In the genomic region with DNA sequence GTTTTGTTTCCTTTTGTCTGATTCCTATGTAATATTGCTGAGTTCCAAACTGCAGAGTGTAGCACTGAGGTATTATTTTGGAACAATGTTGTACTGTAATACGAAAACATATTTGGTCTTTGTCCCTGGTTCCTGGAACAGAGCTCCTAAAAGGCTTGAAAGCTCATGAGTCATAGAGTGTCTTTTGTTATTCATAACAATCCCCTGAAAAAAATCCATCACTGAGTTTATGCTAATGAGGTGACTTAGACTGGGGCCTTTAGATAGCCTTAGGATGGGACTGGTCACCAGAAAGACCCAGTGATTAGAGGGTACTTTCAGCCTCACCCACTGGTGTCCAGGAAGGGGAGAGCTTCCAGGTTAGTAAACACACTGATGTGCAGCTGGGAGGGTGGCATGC, we compare ENCODE assay signal across 10 cellular contexts.
DNase-seq lines count a peak whose midpoint lies in the region; ATAC-seq and FAIRE-seq lines count a peak whose summit lies in the region.
"Had no signal": no experiment of that assay in that cellular context is flagged by ENCODE, and none has a peak within 500 bp of the region (broad histone marks: within the 10 kb centered on the region; RNA-seq: fewer than 3 reads in every experiment).

No MANE protein-coding gene starts in this region.

- ATAC-seq in GM18907 (IDR thresholded peaks at IDR 0.05; ENCODE audit: unreplicated experiment) (peak; percentile 72), HG02588 (IDR thresholded peaks at IDR 0.05; ENCODE audit: unreplicated experiment) (peak; percentile 89)

- H3K27ac ChIP-seq in CD8-positive, alpha-beta memory T cell (ENCODE audit: low read depth, low read length) = no peak overlapping the region

- H3K36me3 ChIP-seq in CD8-positive, alpha-beta memory T cell (ENCODE audit: insufficient read depth, low read length) = no peaks in the 10 kb centered on the region

- no peaks in the 10 kb centered on the region for H3K9me3 ChIP-seq in CD8-positive, alpha-beta memory T cell (ENCODE audit: low read length)

- H3K4me1 Mint-ChIP-seq in CD8-positive, alpha-beta memory T cell = peaks cover 0 to 5% (median 0%) of the 10 kb centered on the region in 3 donors
- H3K4me1 Mint-ChIP-seq: activated B cell treated with CpG ODN at 0.5 μM for 24 hours had no signal

- H3K27me3 Mint-ChIP-seq in CD8-positive, alpha-beta memory T cell = no peaks in the 10 kb centered on the region
- H3K27me3 Mint-ChIP-seq: activated B cell treated with CpG ODN at 0.5 μM for 24 hours had no signal

- H3K4me1 ChIP-seq in CD8-positive, alpha-beta memory T cell (ENCODE audit: insufficient read depth, low read length) = no peaks in the 10 kb centered on the region

- H3K27ac Mint-ChIP-seq in CD8-positive, alpha-beta memory T cell = peak overlapping the region in 1 of 8 donors; percentile 10
- H3K27ac Mint-ChIP-seq: activated B cell treated with CpG ODN at 0.5 μM for 24 hours had no signal

- CTCF ChIA-PET in CD8-positive, alpha-beta memory T cell (lab: Charles Lee) = no interaction called here

- peak; percentile 34 for DNase-seq in NCI-H146 treated with DMSO at 0.1 percent for 48 hours (lab: John Stamatoyannopoulos, UW; ENCODE audit: unreplicated experiment)
- peak; percentile 29 for DNase-seq in kidney tubule cell (ENCODE audit: low spot score)
- no peak for DNase-seq in stimulated activated CD4-positive, alpha-beta T cell treated with anti-CD3 and anti-CD28 coated beads, Interleukin-1b, Interleukin-23, amount 100 ng/mL, for 48 hours
- DNase-seq in CD8-positive, alpha-beta memory T cell = no peak
- DNase-seq in D341Med (ENCODE audit: low spot score) = no peak
- DNase-seq in urothelium cell line (ENCODE audit: low spot score) = no peak
- DNase-seq: activated B cell treated with CpG ODN at 0.5 μM for 24 hours, NCI-H1417 treated with DMSO at 0.1 percent for 48 hours had no signal

- no peak overlapping the region for H3K4me3 Mint-ChIP-seq in CD8-positive, alpha-beta memory T cell
- H3K4me3 Mint-ChIP-seq: activated B cell treated with CpG ODN at 0.5 μM for 24 hours had no signal

- H3K27me3 ChIP-seq in CD8-positive, alpha-beta memory T cell (ENCODE audit: insufficient read depth, low read length, poor library complexity, severe bottlenecking) = no peaks in the 10 kb centered on the region

- POLR2A ChIA-PET in CD8-positive, alpha-beta memory T cell (lab: Charles Lee) = no interaction called here

- FAIRE-seq in urothelium cell line (lab: Jason Lieb, UNC) = no peak

- peaks cover 6 to 35% (median 14%) of the 10 kb centered on the region in 3 donors for H3K36me3 Mint-ChIP-seq in CD8-positive, alpha-beta memory T cell

- H3K4me3 ChIP-seq in CD8-positive, alpha-beta memory T cell (ENCODE audit: low read length) = no peak overlapping the region

- no peaks in the 10 kb centered on the region for H3K9me3 Mint-ChIP-seq in CD8-positive, alpha-beta memory T cell
- H3K9me3 Mint-ChIP-seq: activated B cell treated with CpG ODN at 0.5 μM for 24 hours had no signal

Comparison
In these comparisons a context has a peak if more than half of its experiments do, and no peak if none do; other contexts are left out.
1. DNase-seq: peak in NCI-H146 treated with DMSO at 0.1 percent for 48 hours (single experiment) and kidney tubule cell (single experiment); none in stimulated activated CD4-positive, alpha-beta T cell treated with anti-CD3 and anti-CD28 coated beads, Interleukin-1b, Interleukin-23, amount 100 ng/mL, for 48 hours (single experiment), CD8-positive, alpha-beta memory T cell (0 of 5), D341Med (single experiment) and urothelium cell line (single experiment).